Comparison of ENCODE assay signal across 8 cellular contexts in the genomic region with DNA sequence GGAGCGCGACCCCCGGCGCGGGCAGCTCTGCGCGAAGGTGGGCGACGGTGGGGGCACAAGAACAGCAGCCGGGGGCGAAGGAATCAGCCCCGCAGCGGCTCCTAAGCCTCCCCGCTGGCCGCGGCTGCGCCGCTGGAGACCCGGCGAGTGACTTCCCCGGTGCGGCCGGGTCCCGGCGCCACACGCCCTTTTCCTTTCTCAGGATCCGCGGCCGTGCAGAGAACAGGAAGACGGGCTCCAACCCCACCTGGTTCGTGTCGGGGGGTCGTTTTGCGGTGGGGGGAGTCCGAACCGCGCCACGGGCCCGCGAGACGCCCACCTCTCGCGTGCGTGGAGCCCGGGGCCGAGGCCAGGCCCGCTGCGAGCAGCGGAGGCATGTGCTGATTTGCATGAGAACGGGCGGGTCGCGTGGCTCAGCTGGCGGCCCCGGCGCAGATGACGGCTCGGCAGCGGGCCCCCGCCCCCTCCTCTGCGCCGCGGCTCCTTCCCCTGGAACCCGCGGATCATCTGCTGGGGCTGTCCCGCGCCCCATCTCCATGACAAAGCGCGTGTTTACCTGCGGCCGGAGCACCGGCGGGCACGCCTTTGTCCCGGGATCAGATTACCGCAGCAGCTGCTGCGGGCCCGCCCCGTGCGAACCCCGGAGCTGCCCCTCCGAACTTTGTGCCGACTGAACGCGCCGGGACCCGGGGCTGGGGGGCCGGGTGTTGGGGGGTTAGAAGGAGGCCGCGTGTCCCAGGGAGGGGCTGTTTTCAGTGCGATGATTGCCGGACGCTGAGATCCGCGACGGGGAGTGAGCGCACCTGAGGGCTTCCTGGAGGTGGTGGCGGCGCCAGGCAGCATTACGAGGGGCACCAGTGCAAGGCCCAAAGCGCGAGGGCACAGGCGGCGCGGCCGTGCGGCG. TPM values are rescaled to one million over a fixed set of nuclear protein-coding genes. Genes with fewer than 3 reads are reported as not detected.
DNase-seq lines count a peak whose midpoint lies in the region; ATAC-seq lines count a peak whose summit lies in the region.

No MANE protein-coding gene starts in this region.

- peaks cover 3% of the 10 kb centered on the region for H3K9me3 Mint-ChIP-seq in activated naive CD8-positive, alpha-beta T cell treated with anti-CD3 and anti-CD28 coated beads, Interleukin-2, amount 10 ng/mL, durations not matched to agents 7 days and 5 days

- H3K4me1 Mint-ChIP-seq in activated naive CD8-positive, alpha-beta T cell treated with anti-CD3 and anti-CD28 coated beads, Interleukin-2, amount 10 ng/mL, durations not matched to agents 7 days and 5 days: peaks cover 25% of the 10 kb centered on the region

- H3K27ac Mint-ChIP-seq in activated naive CD8-positive, alpha-beta T cell treated with anti-CD3 and anti-CD28 coated beads, Interleukin-2, amount 10 ng/mL, durations not matched to agents 7 days and 5 days: no peak overlapping the region

- peak; percentile 59 for ATAC-seq in HG02852 (IDR thresholded peaks at IDR 0.05; ENCODE audit: unreplicated experiment)
- ATAC-seq in activated naive CD8-positive, alpha-beta T cell treated with anti-CD3 and anti-CD28 coated beads, Interleukin-2, amount 10 ng/mL, durations not matched to agents 7 days and 5 days (ENCODE audit: low read depth): peak; percentile 25

- peak overlapping the region; percentile 79 for H3K4me3 Mint-ChIP-seq in activated naive CD8-positive, alpha-beta T cell treated with anti-CD3 and anti-CD28 coated beads, Interleukin-2, amount 10 ng/mL, durations not matched to agents 7 days and 5 days

- DNase-seq in NCI-H2227 (lab: John Stamatoyannopoulos, UW; ENCODE audit: unreplicated experiment) (peak; percentile 64), NCI-H2227 treated with DMSO at 0.1 percent for 48 hours (lab: John Stamatoyannopoulos, UW) (no peak), NCI-H526 treated with DMSO at 0.1 percent for 48 hours (lab: John Stamatoyannopoulos, UW) (peak; percentile 70), iPS-NIHi7 (ENCODE audit: extremely low spot score) (peak; percentile 85), OCI-M2 (lab: John Stamatoyannopoulos, UW; ENCODE audit: unreplicated experiment) (no peak)
- peak; percentile 67 for DNase-seq in activated naive CD8-positive, alpha-beta T cell treated with anti-CD3 and anti-CD28 coated beads, Interleukin-2, amount 10 ng/mL, durations not matched to agents 7 days and 5 days
- peak; percentile 48 to 49 for DNase-seq in stimulated activated CD4-positive, alpha-beta T cell treated with anti-CD3 and anti-CD28 coated beads, Interleukin-1b, Interleukin-23, amount 100 ng/mL, for 4 hours (ENCODE audit: low read depth in 2 of 2)

- no peaks in the 10 kb centered on the region for H3K36me3 Mint-ChIP-seq in activated naive CD8-positive, alpha-beta T cell treated with anti-CD3 and anti-CD28 coated beads, Interleukin-2, amount 10 ng/mL, durations not matched to agents 7 days and 5 days

- peaks cover 70% of the 10 kb centered on the region for H3K27me3 Mint-ChIP-seq in activated naive CD8-positive, alpha-beta T cell treated with anti-CD3 and anti-CD28 coated beads, Interleukin-2, amount 10 ng/mL, durations not matched to agents 7 days and 5 days

- POLR2A ChIA-PET in activated naive CD8-positive, alpha-beta T cell treated with anti-CD3 and anti-CD28 coated beads, Interleukin-2, amount 10 ng/mL, durations not matched to agents 7 days and 5 days (lab: Charles Lee): no interaction called here

RNA-seq across cellular contexts. Expression of a gene that starts 4.9 kb away (rescaled TPM):
- 10 to 100 TPM; 15.2 to 15.8 TPM for total RNA-seq in activated naive CD8-positive, alpha-beta T cell treated with anti-CD3 and anti-CD28 coated beads, Interleukin-2, amount 10 ng/mL, durations not matched to agents 7 days and 5 days

RNA-seq across cellular contexts. Expression of a gene that starts 10.8 kb away (rescaled TPM):
- 10 to 100 TPM; 34.9 to 35.8 TPM for total RNA-seq in activated naive CD8-positive, alpha-beta T cell treated with anti-CD3 and anti-CD28 coated beads, Interleukin-2, amount 10 ng/mL, durations not matched to agents 7 days and 5 days

Comparison
In these comparisons a context has a peak if more than half of its experiments do, and no peak if none do; other contexts are left out.
1. DNase-seq: peak in NCI-H2227 (single experiment), NCI-H526 treated with DMSO at 0.1 percent for 48 hours (single experiment), activated naive CD8-positive, alpha-beta T cell treated with anti-CD3 and anti-CD28 coated beads, Interleukin-2, amount 10 ng/mL, durations not matched to agents 7 days and 5 days (single experiment), iPS-NIHi7 (single experiment) and stimulated activated CD4-positive, alpha-beta T cell treated with anti-CD3 and anti-CD28 coated beads, Interleukin-1b, Interleukin-23, amount 100 ng/mL, for 4 hours (2 of 2); none in NCI-H2227 treated with DMSO at 0.1 percent for 48 hours (single experiment) and OCI-M2 (single experiment).